In the genomic region with DNA sequence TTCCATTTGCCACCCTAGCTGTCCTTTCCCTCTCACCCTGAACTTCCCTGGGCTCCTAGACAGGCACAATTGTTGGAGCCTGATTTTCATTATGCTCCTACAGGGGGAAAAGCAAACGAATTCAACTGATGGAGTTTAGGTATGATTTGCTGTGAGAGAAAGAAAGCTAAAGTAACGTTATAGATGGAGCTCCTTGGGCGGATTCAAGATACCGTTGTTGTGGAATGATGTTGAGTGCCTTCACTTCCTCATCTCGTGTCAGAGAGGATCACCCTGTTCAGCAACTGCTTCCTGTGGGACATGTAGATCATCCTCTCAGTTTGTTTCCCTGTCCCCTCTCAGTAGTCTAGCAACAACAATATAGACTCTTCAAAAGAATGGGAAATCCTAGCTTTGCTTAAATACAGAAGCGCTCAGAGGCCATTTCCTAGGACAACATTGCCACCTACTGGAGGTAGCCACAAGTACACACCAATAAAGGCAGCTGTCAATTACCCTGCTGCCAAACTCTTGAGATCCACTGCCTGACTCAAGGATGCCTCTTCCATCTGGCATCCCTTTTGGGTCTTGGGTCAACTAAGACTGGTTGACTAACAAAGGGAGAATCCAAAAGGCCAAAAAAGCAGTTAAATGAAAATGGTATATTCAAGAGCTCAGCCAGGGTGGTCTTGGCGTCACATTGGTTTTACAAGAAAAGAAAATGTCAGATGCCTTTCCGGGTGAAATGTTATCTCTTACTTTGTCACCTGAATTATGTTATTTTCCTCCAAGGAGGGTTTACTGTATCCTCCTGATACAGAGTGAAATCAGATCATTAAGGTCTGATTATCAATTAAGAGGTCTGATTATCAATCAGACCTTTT, we compare ENCODE assay signal across 8 cellular contexts.
DNase-seq lines count a peak whose midpoint lies in the region; ATAC-seq and TF ChIP-seq lines count a peak whose summit lies in the region.

No MANE protein-coding gene starts in this region.

- DNase-seq in AG09319 (ENCODE audit: extremely low read depth, low read depth) (peak; percentile 56), NCI-H1436 treated with DMSO at 0.1 percent for 48 hours (lab: John Stamatoyannopoulos, UW) (peak; percentile 5), T47D (ENCODE audit: low read depth in 1 of 2, low spot score in 1 of 2) (peak; percentile 72 to 85), islet precursor cell (peak; percentile 79)
- DNase-seq in T-helper 2 cell treated with Interferon-gamma antibody and Interleukin-4, amounts not matched to agents 5 μg/mL and 100 μg/mL, for 36 hours (ENCODE audit: low spot score), result peak; percentile 46
- DNase-seq in stimulated activated CD4-positive, alpha-beta T cell treated with anti-CD3 and anti-CD28 coated beads, Interleukin-2, amount 100 ng/mL, for 4 hours (ENCODE audit: low read depth), result peak; percentile 42

- no peaks in the 10 kb centered on the region for H3K9me3 Mint-ChIP-seq in T-helper 2 cell treated with Interferon-gamma antibody and Interleukin-4, amounts not matched to agents 5 μg/mL and 100 μg/mL, for 36 hours

- in situ Hi-C loops in T47D (cut with HindIII; ENCODE audit: low pct_unique_long_range_greater_than_20kb, low sequenced_read_pairs), result no loop called here

- H3K4me1 Mint-ChIP-seq in T-helper 2 cell treated with Interferon-gamma antibody and Interleukin-4, amounts not matched to agents 5 μg/mL and 100 μg/mL, for 36 hours (ENCODE audit: low read depth), result peaks cover 9% of the 10 kb centered on the region

- peak; percentile 80 for TF ChIP-seq CTCF in AG09319 (IDR thresholded peaks at IDR 0.05; ENCODE audit: low read depth, low read length)

- H3K36me3 Mint-ChIP-seq in T-helper 2 cell treated with Interferon-gamma antibody and Interleukin-4, amounts not matched to agents 5 μg/mL and 100 μg/mL, for 36 hours (ENCODE audit: low read depth), result peaks cover 14% of the 10 kb centered on the region

- peaks cover 12% of the 10 kb centered on the region for H3K27me3 Mint-ChIP-seq in T-helper 2 cell treated with Interferon-gamma antibody and Interleukin-4, amounts not matched to agents 5 μg/mL and 100 μg/mL, for 36 hours (ENCODE audit: low read depth)

- no peak overlapping the region for H3K4me3 Mint-ChIP-seq in T-helper 2 cell treated with Interferon-gamma antibody and Interleukin-4, amounts not matched to agents 5 μg/mL and 100 μg/mL, for 36 hours

- ATAC-seq in GM18511 (IDR thresholded peaks at IDR 0.05; ENCODE audit: unreplicated experiment) (peak; percentile 96), HG02938 (IDR thresholded peaks at IDR 0.05; ENCODE audit: unreplicated experiment) (peak; percentile 97)

- peak overlapping the region; percentile 21 for H3K27ac Mint-ChIP-seq in T-helper 2 cell treated with Interferon-gamma antibody and Interleukin-4, amounts not matched to agents 5 μg/mL and 100 μg/mL, for 36 hours

Comparison
In these comparisons a context has a peak if more than half of its experiments do, and no peak if none do; other contexts are left out.
1. Peak in every context shown above with its lines: DNase-seq and ATAC-seq.
2. DNase-seq: peak in every context shown above with its lines; median percentile 79 in islet precursor cell; 78 in T47D; 56 in AG09319; 46 in T-helper 2 cell treated with Interferon-gamma antibody and Interleukin-4, amounts not matched to agents 5 μg/mL and 100 μg/mL, for 36 hours; 42 in stimulated activated CD4-positive, alpha-beta T cell treated with anti-CD3 and anti-CD28 coated beads, Interleukin-2, amount 100 ng/mL, for 4 hours; 5 in NCI-H1436 treated with DMSO at 0.1 percent for 48 hours.